20 cellular contexts compared by ENCODE assay signal in the genomic region with DNA sequence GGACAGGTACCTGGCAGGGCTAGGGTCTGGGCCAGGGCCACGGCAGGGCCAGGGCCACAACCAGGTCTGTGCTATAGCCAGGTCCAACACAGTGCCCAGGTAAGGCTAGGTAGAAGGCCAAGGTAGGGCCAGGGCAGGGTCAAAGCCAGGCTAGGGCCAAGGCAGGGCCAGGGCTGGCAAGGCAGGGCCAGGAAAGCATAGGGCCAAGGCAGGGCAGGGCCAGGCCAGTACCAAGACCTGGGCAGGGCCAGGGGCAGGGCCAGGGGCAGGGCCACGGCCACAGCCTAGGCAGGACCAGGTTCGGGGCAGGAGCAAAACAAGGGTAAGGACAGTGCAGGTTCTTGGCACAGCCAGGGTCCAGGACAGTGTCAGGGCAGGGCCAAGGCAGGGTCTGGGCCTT. TPM values are rescaled to one million over a fixed set of nuclear protein-coding genes. Genes with fewer than 3 reads are reported as not detected.
"Had no signal": no experiment of that assay in that cellular context is flagged by ENCODE, and none has a peak within 500 bp of the region (broad histone marks: within the 10 kb centered on the region; RNA-seq: fewer than 3 reads in every experiment).

No MANE protein-coding gene starts in this region.

RNA-seq across cellular contexts. Expression of a gene that starts 48.1 kb away (rescaled TPM):
- total RNA-seq: activated naive CD4-positive, alpha-beta T cell treated with anti-CD3 and anti-CD28 coated beads for 36 hours; activated naive CD4-positive, alpha-beta T cell treated with anti-CD3 and anti-CD28 coated beads, Interleukin-2, amount 50 U/mL, for 72 hours; activated naive CD8-positive, alpha-beta T cell treated with anti-CD3 and anti-CD28 coated beads for 36 hours; activated naive CD8-positive, alpha-beta T cell treated with anti-CD3 and anti-CD28 coated beads, Interleukin-2, amount 10 ng/mL, durations not matched to agents 7 days and 5 days; activated T-cell treated with anti-CD3 and anti-CD28 coated beads, Interleukin-2, amount 50 U/mL, for 4 hours; activated T-cell treated with anti-CD3 and anti-CD28 coated beads, Interleukin-2, amount 50 U/mL, for 72 hours; activated T-helper 1 cell treated with anti-CD3 and anti-CD28 coated beads, Interleukin-12 subunit alpha, Interleukin-12 subunit beta, Interleukin-2, Interleukin-4 antibody, amounts not matched to agents 30 ng/mL and 10 ng/mL and 1 ng/mL, durations not matched to agents 14 hours and 24 hours and 36 hours; activated T-helper 17 cell treated with anti-CD3 and anti-CD28 coated beads, Interleukin-2, amount 50 U/mL, for 72 hours; activated T-helper 2 cell treated with anti-CD3 and anti-CD28 coated beads, Interferon-gamma antibody, Interleukin-2, Interleukin-4, amounts not matched to agents 10 μg/mL and 5 μg/mL and 100 μg/mL, durations not matched to agents 14 hours and 24 hours and 36 hours; adrenal gland; aorta; ascending aorta; astrocyte; body of pancreas; breast epithelium; bronchial epithelial cell; cardiac muscle cell; cardiac septum; cerebellum; chondrocyte had no signal
